In the genomic region with DNA sequence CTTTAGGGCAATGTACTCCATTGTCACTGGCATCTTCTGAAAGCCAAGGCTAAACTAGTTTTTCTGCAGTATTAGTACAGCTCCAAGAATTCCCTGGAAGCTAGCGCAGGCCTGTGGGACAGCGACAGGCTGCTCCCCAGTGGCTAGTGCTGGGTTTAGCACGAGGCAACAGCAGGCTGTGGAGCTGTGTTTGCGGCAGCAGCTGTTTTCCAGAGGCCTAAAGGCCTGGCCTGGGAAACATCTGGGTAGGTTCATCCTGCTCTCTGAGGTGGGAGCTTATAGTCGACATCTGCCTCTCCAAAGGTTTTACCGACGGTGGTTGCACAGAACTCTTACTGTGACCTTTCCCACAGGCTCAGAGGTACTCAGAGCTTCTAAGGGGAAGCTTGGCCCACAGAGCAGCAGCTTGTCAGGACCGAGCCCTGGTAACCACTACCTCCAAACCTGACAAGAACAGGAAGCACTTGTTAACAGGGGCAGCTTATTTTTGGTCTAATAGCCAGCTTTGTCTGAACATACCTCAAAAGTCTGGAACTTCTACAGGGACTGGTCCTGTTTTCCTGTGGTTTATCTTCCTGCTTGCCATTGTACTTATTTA, we compare ENCODE assay signal across 7 cellular contexts. TPM values are rescaled to one million over a fixed set of nuclear protein-coding genes. Genes with fewer than 3 reads are reported as not detected.
DNase-seq lines count a peak whose midpoint lies in the region; ATAC-seq, FAIRE-seq and TF ChIP-seq lines count a peak whose summit lies in the region.

No MANE protein-coding gene starts in this region.

- in situ Hi-C loops in GM23248 (cut with MboI), result no loop called here

- BruUV-seq in PC-3 (replicated peaks; lab: Mats Ljungman, UMichigan), result no TSS peak

- no peaks in the 10 kb centered on the region for H4K20me1 ChIP-seq in GM23248 (ENCODE audit: insufficient read depth)
- no peaks in the 10 kb centered on the region for H4K20me1 ChIP-seq in PC-3 (ENCODE audit: low read length)

- H3K36me3 ChIP-seq in GM23248 (ENCODE audit: low read depth) (peaks cover 18% of the 10 kb centered on the region; the same call in 1 of the 2 replicates), PC-3 (ENCODE audit: low read depth, low read length) (peaks cover 7% of the 10 kb centered on the region; the same call in 1 of the 2 replicates)

- H3F3A ChIP-seq in GM23248 (ENCODE audit: insufficient read depth) (peaks cover 19% of the 10 kb centered on the region), PC-3 (ENCODE audit: low read length, unreplicated experiment) (no peaks in the 10 kb centered on the region)

- ATAC-seq in PC-3 (peak; percentile 40; the same call in 1 of the 2 replicates), GM18517 (IDR thresholded peaks at IDR 0.05; ENCODE audit: unreplicated experiment) (no peak)

- no peaks in the 10 kb centered on the region for H3K79me2 ChIP-seq in GM23248 (ENCODE audit: insufficient read depth)
- no peaks in the 10 kb centered on the region for H3K79me2 ChIP-seq in PC-3 (ENCODE audit: low read length)

- no peak overlapping the region for H3K27ac ChIP-seq in GM23248
- no peak overlapping the region for H3K27ac ChIP-seq in PC-3 (ENCODE audit: low read length)

- no peaks in the 10 kb centered on the region for H3K27me3 Mint-ChIP-seq in osteocyte (ENCODE audit: unreplicated experiment)

- H3K36me3 Mint-ChIP-seq in osteocyte (ENCODE audit: unreplicated experiment), result peaks cover 28% of the 10 kb centered on the region

- no peak overlapping the region for H3K27ac Mint-ChIP-seq in osteocyte (ENCODE audit: unreplicated experiment)

- TF ChIP-seq POLR2A in GM12892 (IDR thresholded peaks at IDR 0.05; ENCODE audit: low read depth, low read length), result no peak

- H3K9me3 ChIP-seq in GM23248 (ENCODE audit: low read depth), result no peaks in the 10 kb centered on the region
- H3K9me3 ChIP-seq in PC-3 (ENCODE audit: low read length), result no peaks in the 10 kb centered on the region

- no peak for FAIRE-seq in GM12892 (lab: Jason Lieb, UNC)

- H3K4me1 ChIP-seq in GM23248 (ENCODE audit: insufficient read depth) (no peaks in the 10 kb centered on the region), PC-3 (ENCODE audit: insufficient read depth, low read length) (peaks cover 13% of the 10 kb centered on the region; the same call in 1 of the 2 replicates)

- no peak overlapping the region for H3K9ac ChIP-seq in GM23248
- H3K9ac ChIP-seq in PC-3 (ENCODE audit: low read length), result no peak overlapping the region

- H3K4me1 Mint-ChIP-seq in osteocyte (ENCODE audit: unreplicated experiment), result no peaks in the 10 kb centered on the region

- no peak overlapping the region for H3K4me2 ChIP-seq in GM23248 (ENCODE audit: unreplicated experiment)
- no peak overlapping the region for H3K4me2 ChIP-seq in PC-3 (ENCODE audit: low read length)

- no peaks in the 10 kb centered on the region for H3K9me2 ChIP-seq in GM23248 (ENCODE audit: insufficient read depth)
- H3K9me2 ChIP-seq in PC-3 (replicated peaks; ENCODE audit: low read length), result no peaks in the 10 kb centered on the region

- H3K9me3 Mint-ChIP-seq in osteocyte (ENCODE audit: unreplicated experiment), result no peaks in the 10 kb centered on the region

- H2AFZ ChIP-seq in GM23248, result no peak overlapping the region
- no peak overlapping the region for H2AFZ ChIP-seq in PC-3 (ENCODE audit: low read length)

- intact Hi-C loops in PC-3 (cut with micrococcal nuclease), result loop anchor here (5.0 kb wide), 1 partner anchor 222 kb away; no protein-coding TSS in a partner anchor

- WGBS in GM23248 (ENCODE audit: low coverage in 1 of 2, low lambda C conversion rate in 2 of 2, missing lambda C conversion rate in 2 of 2), 2 experiments, result 54 to 64% methylated on average over 8 of the region's 8 CpGs

- H3K4me3 ChIP-seq in GM23248, result no peak overlapping the region
- no peak overlapping the region for H3K4me3 ChIP-seq in PC-3 (ENCODE audit: low read length)
- no peak overlapping the region for H3K4me3 ChIP-seq in fibroblast of mammary gland (ENCODE audit: control insufficient read depth, low read depth, low read length)

- no peaks in the 10 kb centered on the region for H3K27me3 ChIP-seq in GM23248 (replicated peaks; ENCODE audit: insufficient read depth)
- no peaks in the 10 kb centered on the region for H3K27me3 ChIP-seq in PC-3 (ENCODE audit: low read length)

- CTCF ChIA-PET in PC-3 (lab: Charles Lee), result interaction anchor here (0.6 to 1.1 kb wide), 3 partner anchors 201 to 209 kb away, joined by 3 to 4 read pairs (median 3); no protein-coding TSS in a partner anchor

- no peak overlapping the region for H3K4me3 Mint-ChIP-seq in osteocyte (ENCODE audit: unreplicated experiment)

- DNase-seq in GM23248 (peak; percentile 48), PC-3 (peak; percentile 11), fibroblast of mammary gland (ENCODE audit: low read depth) (peak; percentile 24), osteocyte (ENCODE audit: extremely low spot score, unreplicated experiment) (no peak), GM12892 (ENCODE audit: insufficient read length) (no peak), NCI-H226 (no peak)

- peak; percentile 37; the same call in 1 of the 2 replicates for TF ChIP-seq CTCF in PC-3 (conservative IDR thresholded peaks at IDR 0.05; ENCODE audit: low read depth, low read length)
- TF ChIP-seq CTCF in fibroblast of mammary gland (conservative IDR thresholded peaks at IDR 0.05; ENCODE audit: control insufficient read depth, insufficient read depth, low read depth, low read length), result peak; percentile 15
- TF ChIP-seq CTCF in osteocyte (IDR thresholded peaks at IDR 0.05), result peak; percentile 33

- POLR2A ChIA-PET in PC-3 (lab: Charles Lee; ENCODE audit: unreplicated experiment), result no interaction called here

RNA-seq across cellular contexts. Expression of a gene that starts 17.2 kb away (rescaled TPM):
- 29.6 and 37.2 TPM in 2 replicates for total RNA-seq in GM23248 (2014; rRNA removed; shearing (Covaris generic))
- 12.6 and 13.2 TPM in 2 replicates for polyA plus RNA-seq in GM23248 (2016; fragmentation: Nextera tagmentation; extraction: Ambion mirVana)
- total RNA-seq in PC-3 (2014; rRNA removed), result 26.0 and 26.8 TPM in 2 replicates
- total RNA-seq in osteocyte, result 40.4 and 44.0 TPM in 2 replicates
- 12.8 TPM for polyA plus RNA-seq in GM12892 (2012; ENCODE audit: missing spikeins)

RNA-seq across cellular contexts. Expression of a gene that starts 55.4 kb away (rescaled TPM):
- total RNA-seq in GM23248 (2014; rRNA removed; shearing (Covaris generic)), result 1.9 and 3.4 TPM in 2 replicates
- 1.4 and 1.9 TPM in 2 replicates for polyA plus RNA-seq in GM23248 (2016; fragmentation: Nextera tagmentation; extraction: Ambion mirVana)
- 23.7 and 28.9 TPM in 2 replicates for total RNA-seq in PC-3 (2014; rRNA removed)
- total RNA-seq in osteocyte, result 1.9 and 3.0 TPM in 2 replicates
- polyA plus RNA-seq in GM12892 (2012; ENCODE audit: missing spikeins), result 13.3 TPM

RNA-seq across cellular contexts. Expression of a gene that starts 55.6 kb away (rescaled TPM):
- 6.1 and 14.8 TPM in 2 replicates for total RNA-seq in GM23248 (2014; rRNA removed; shearing (Covaris generic))
- polyA plus RNA-seq in GM23248 (2016; fragmentation: Nextera tagmentation; extraction: Ambion mirVana), result 27.0 and 27.3 TPM in 2 replicates
- total RNA-seq in PC-3 (2014; rRNA removed), result 14.5 and 15.2 TPM in 2 replicates
- 35.0 and 35.9 TPM in 2 replicates for total RNA-seq in osteocyte
- 46.0 TPM for polyA plus RNA-seq in GM12892 (2012; ENCODE audit: missing spikeins)

Comparison
In these comparisons a context has a peak if more than half of its experiments do, and no peak if none do; other contexts are left out.
1. DNase-seq: peak in GM23248 (single experiment), PC-3 (single experiment) and fibroblast of mammary gland (single experiment); none in osteocyte (single experiment), GM12892 (single experiment) and NCI-H226 (single experiment).
2. Peak in every context shown above with its lines, with median percentiles within 50 percentile points of each other: CTCF ChIP-seq.